ENCODE assay signal across 9 cellular contexts in the genomic region with DNA sequence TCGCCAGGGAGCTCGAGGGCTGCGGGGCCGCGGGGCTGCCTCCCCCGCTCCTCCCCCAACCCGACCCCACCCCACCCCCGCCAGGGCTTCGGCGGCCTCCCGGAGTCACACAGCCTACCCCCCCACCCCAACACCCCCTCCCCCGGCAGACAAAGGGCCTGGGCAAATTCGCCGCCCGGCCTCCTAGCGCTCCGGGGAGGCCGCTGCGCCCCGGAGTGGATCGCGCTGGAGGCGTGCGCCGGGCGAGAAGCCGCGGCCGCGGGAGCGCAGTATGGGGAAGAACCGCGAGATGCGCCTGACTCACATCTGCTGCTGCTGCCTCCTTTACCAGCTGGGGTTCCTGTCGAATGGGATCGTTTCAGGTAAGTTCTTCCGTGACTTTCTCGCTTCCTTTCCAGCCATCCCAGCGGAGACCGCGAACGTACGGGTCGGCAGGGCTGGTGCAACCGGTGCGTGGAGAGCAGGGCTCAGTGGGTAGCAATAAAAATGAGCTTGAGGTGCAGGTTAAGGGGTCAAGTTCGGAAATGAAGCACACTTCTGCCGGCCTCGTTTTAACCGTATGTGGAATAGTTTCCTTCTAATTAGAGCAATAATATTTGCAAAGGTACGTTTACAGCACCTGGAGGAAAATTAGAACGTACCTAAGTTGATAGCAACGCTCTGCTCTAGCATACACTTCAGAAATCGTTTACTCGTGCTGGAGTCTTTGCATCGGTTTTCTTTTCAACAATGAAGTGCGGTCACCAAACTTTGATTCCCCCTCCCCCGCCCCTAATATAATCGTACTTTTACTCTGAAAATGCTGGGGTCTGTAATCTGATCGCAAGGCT. TPM values are rescaled to one million over a fixed set of nuclear protein-coding genes. Genes with fewer than 3 reads are reported as not detected.
DNase-seq lines count a peak whose midpoint lies in the region; ATAC-seq lines count a peak whose summit lies in the region.
"Had no signal": no experiment of that assay in that cellular context is flagged by ENCODE, and none has a peak within 500 bp of the region (broad histone marks: within the 10 kb centered on the region; RNA-seq: fewer than 3 reads in every experiment).

A gene with protein sequence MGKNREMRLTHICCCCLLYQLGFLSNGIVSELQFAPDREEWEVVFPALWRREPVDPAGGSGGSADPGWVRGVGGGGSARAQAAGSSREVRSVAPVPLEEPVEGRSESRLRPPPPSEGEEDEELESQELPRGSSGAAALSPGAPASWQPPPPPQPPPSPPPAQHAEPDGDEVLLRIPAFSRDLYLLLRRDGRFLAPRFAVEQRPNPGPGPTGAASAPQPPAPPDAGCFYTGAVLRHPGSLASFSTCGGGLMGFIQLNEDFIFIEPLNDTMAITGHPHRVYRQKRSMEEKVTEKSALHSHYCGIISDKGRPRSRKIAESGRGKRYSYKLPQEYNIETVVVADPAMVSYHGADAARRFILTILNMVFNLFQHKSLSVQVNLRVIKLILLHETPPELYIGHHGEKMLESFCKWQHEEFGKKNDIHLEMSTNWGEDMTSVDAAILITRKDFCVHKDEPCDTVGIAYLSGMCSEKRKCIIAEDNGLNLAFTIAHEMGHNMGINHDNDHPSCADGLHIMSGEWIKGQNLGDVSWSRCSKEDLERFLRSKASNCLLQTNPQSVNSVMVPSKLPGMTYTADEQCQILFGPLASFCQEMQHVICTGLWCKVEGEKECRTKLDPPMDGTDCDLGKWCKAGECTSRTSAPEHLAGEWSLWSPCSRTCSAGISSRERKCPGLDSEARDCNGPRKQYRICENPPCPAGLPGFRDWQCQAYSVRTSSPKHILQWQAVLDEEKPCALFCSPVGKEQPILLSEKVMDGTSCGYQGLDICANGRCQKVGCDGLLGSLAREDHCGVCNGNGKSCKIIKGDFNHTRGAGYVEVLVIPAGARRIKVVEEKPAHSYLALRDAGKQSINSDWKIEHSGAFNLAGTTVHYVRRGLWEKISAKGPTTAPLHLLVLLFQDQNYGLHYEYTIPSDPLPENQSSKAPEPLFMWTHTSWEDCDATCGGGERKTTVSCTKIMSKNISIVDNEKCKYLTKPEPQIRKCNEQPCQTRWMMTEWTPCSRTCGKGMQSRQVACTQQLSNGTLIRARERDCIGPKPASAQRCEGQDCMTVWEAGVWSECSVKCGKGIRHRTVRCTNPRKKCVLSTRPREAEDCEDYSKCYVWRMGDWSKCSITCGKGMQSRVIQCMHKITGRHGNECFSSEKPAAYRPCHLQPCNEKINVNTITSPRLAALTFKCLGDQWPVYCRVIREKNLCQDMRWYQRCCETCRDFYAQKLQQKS (plus strand): TSS at position 178 of the 830 bp plus-strand sequence. CDS start 94 bp downstream, at position 272.

- no peak within 1 kb of the TSS for H3K4me3 Mint-ChIP-seq in activated CD8-positive, alpha-beta T cell treated with anti-CD3 and anti-CD28 coated beads, Interleukin-2, amount 10 ng/mL, durations not matched to agents 7 days and 5 days

- H3K4me2 ChIP-seq in trophoblast cell (ENCODE audit: low read length), result peak within 1 kb of the TSS; percentile 100

- no peaks in the 10 kb centered on the region for H3K9me3 ChIP-seq in trophoblast cell (ENCODE audit: insufficient read depth, low read depth, low read length)

- no peak within 1 kb of the TSS for H3K27ac Mint-ChIP-seq in activated CD8-positive, alpha-beta T cell treated with anti-CD3 and anti-CD28 coated beads, Interleukin-2, amount 10 ng/mL, durations not matched to agents 7 days and 5 days

- peaks cover 2% of the 10 kb centered on the region for H3K36me3 Mint-ChIP-seq in activated CD8-positive, alpha-beta T cell treated with anti-CD3 and anti-CD28 coated beads, Interleukin-2, amount 10 ng/mL, durations not matched to agents 7 days and 5 days (ENCODE audit: low read depth)

- H3K27ac ChIP-seq in trophoblast cell (ENCODE audit: low read depth, low read length), result no peak within 1 kb of the TSS

- no peaks in the 10 kb centered on the region for H3K79me2 ChIP-seq in trophoblast cell (ENCODE audit: control insufficient read depth, insufficient read depth, low read length, poor library complexity)

- peak within 1 kb of the TSS; percentile 81 for H3K9ac ChIP-seq in trophoblast cell (ENCODE audit: low read length)

- peak within 1 kb of the TSS; percentile 31 for H3K4ac ChIP-seq in trophoblast cell (ENCODE audit: low read depth, low read length)

- no peaks in the 10 kb centered on the region for H3K79me1 ChIP-seq in trophoblast cell (ENCODE audit: low read length)

- H2BK5ac ChIP-seq in trophoblast cell (ENCODE audit: low read depth, low read length, poor library complexity), result no peak within 1 kb of the TSS

- peak; percentile 49 for ATAC-seq in GM18498 (IDR thresholded peaks at IDR 0.05; ENCODE audit: unreplicated experiment)
- peak; percentile 38 for ATAC-seq in HG03565 (IDR thresholded peaks at IDR 0.05; ENCODE audit: unreplicated experiment)
- peak; percentile 47 for ATAC-seq in activated CD8-positive, alpha-beta T cell treated with anti-CD3 and anti-CD28 coated beads, Interleukin-2, amount 10 ng/mL, durations not matched to agents 7 days and 5 days
- no peak for ATAC-seq in GM18517 (IDR thresholded peaks at IDR 0.05; ENCODE audit: unreplicated experiment)
- no peak for ATAC-seq in GM19035 (IDR thresholded peaks at IDR 0.05; ENCODE audit: unreplicated experiment)

- peak within 1 kb of the TSS; percentile 66 for H4K8ac ChIP-seq in trophoblast cell (ENCODE audit: low read depth, low read length)

- H3K4me1 Mint-ChIP-seq in activated CD8-positive, alpha-beta T cell treated with anti-CD3 and anti-CD28 coated beads, Interleukin-2, amount 10 ng/mL, durations not matched to agents 7 days and 5 days (ENCODE audit: low read depth), result peaks cover 11% of the 10 kb centered on the region

- peak within 1 kb of the TSS; percentile 30 for H3K14ac ChIP-seq in trophoblast cell (ENCODE audit: low read length)

- POLR2A ChIA-PET in activated CD8-positive, alpha-beta T cell treated with anti-CD3 and anti-CD28 coated beads, Interleukin-2, amount 10 ng/mL, durations not matched to agents 7 days and 5 days (lab: Charles Lee), result no interaction called here

- peaks cover 4 to 8% of the 10 kb centered on the region in 2 experiments for H3K4me1 ChIP-seq in trophoblast cell (ENCODE audit: control insufficient read depth in 1 of 2, insufficient read depth in 2 of 2, low read length in 2 of 2)

- H4K91ac ChIP-seq in trophoblast cell (ENCODE audit: low read depth, low read length), result no peak within 1 kb of the TSS

- no peaks in the 10 kb centered on the region for H3K36me3 ChIP-seq in trophoblast cell (ENCODE audit: control insufficient read depth in 1 of 2, insufficient read depth in 2 of 2, low read length in 2 of 2)

- H3K9me3 Mint-ChIP-seq in activated CD8-positive, alpha-beta T cell treated with anti-CD3 and anti-CD28 coated beads, Interleukin-2, amount 10 ng/mL, durations not matched to agents 7 days and 5 days (ENCODE audit: insufficient read depth), result no peaks in the 10 kb centered on the region

- no peak within 1 kb of the TSS for H3K23ac ChIP-seq in trophoblast cell (ENCODE audit: low read length)

- no peak within 1 kb of the TSS for H2AK5ac ChIP-seq in trophoblast cell (ENCODE audit: low read length)

- peak within 1 kb of the TSS; percentile 87 for H2AFZ ChIP-seq in trophoblast cell (ENCODE audit: insufficient read depth, low read length, poor library complexity)

- peaks cover 41% of the 10 kb centered on the region for H3K27me3 Mint-ChIP-seq in activated CD8-positive, alpha-beta T cell treated with anti-CD3 and anti-CD28 coated beads, Interleukin-2, amount 10 ng/mL, durations not matched to agents 7 days and 5 days (ENCODE audit: low read depth)

- H4K12ac ChIP-seq in trophoblast cell (ENCODE audit: low read depth, low read length), result peak within 1 kb of the TSS; percentile 7

- peak within 1 kb of the TSS; percentile 81 for H3K4me3 ChIP-seq in trophoblast cell (ENCODE audit: low read depth, low read length)

- peak within 1 kb of the TSS; percentile 54 for H3K18ac ChIP-seq in trophoblast cell (ENCODE audit: low read length)

- H2BK12ac ChIP-seq in trophoblast cell (ENCODE audit: low read length), result peak within 1 kb of the TSS; percentile 51

- WGBS in trophoblast cell (ENCODE audit: extremely low coverage, insufficient coverage, insufficient read length), result no CpG with 5 or more reads among the region's 60 CpGs

- CTCF ChIA-PET in activated CD8-positive, alpha-beta T cell treated with anti-CD3 and anti-CD28 coated beads, Interleukin-2, amount 10 ng/mL, durations not matched to agents 7 days and 5 days (lab: Charles Lee), result no interaction called here

- no peaks in the 10 kb centered on the region for H3K27me3 ChIP-seq in trophoblast cell (ENCODE audit: insufficient read depth, low read length)

- DNase-seq in activated CD8-positive, alpha-beta T cell treated with anti-CD3 and anti-CD28 coated beads, Interleukin-2, amount 10 ng/mL, durations not matched to agents 7 days and 5 days, result no peak
- DNase-seq in glomerular visceral epithelial cell (ENCODE audit: extremely low spot score), result peak; percentile 51
- peak; percentile 40 to 55 for DNase-seq in trophoblast cell
- no peak for DNase-seq in NCI-H2107 (lab: John Stamatoyannopoulos, UW)

- H2BK120ac ChIP-seq in trophoblast cell (ENCODE audit: insufficient read depth, low read length, poor library complexity), result peak within 1 kb of the TSS; percentile 38

RNA-seq across cellular contexts. Expression of the gene that starts here (rescaled TPM):
- not detected for total RNA-seq in activated CD8-positive, alpha-beta T cell treated with anti-CD3 and anti-CD28 coated beads, Interleukin-2, amount 10 ng/mL, durations not matched to agents 7 days and 5 days
- polyA plus RNA-seq in trophoblast cell (2013), result 0.86 and 0.94 TPM in 2 replicates
- total RNA-seq: NCI-H460 had no signal

Comparison
In these comparisons a context has a peak if more than half of its experiments do, and no peak if none do; other contexts are left out.
1. Peak in ATAC-seq in activated CD8-positive, alpha-beta T cell treated with anti-CD3 and anti-CD28 coated beads, Interleukin-2, amount 10 ng/mL, durations not matched to agents 7 days and 5 days; RNA of the gene not detected or under 1 TPM.
2. ATAC-seq: peak in GM18498 (single experiment) and HG03565 (single experiment); none in GM18517 (single experiment) and GM19035 (single experiment).
3. DNase-seq: peak in glomerular visceral epithelial cell (single experiment) and trophoblast cell (2 of 2); none in activated CD8-positive, alpha-beta T cell treated with anti-CD3 and anti-CD28 coated beads, Interleukin-2, amount 10 ng/mL, durations not matched to agents 7 days and 5 days (single experiment) and NCI-H2107 (single experiment).